8 cellular contexts compared by ENCODE assay signal in genomic region chr17:31580331-31581021, GRCh38.
A peak's percentile ranks its signal among the peaks of the same experiment; 100 is the strongest.
DNase-seq lines count a peak whose midpoint lies in the region; ATAC-seq and TF ChIP-seq lines count a peak whose summit lies in the region.

No MANE protein-coding gene starts in this region.

- H3K4me1 ChIP-seq in breast epithelium (peaks cover 22 to 27% of the 10 kb centered on the region in 2 donors), upper lobe of right lung (peaks cover 39% of the 10 kb centered on the region)

- no peak for TF ChIP-seq POLR2A in breast epithelium (IDR thresholded peaks at IDR 0.05)

- no peaks in the 10 kb centered on the region for H3K36me3 Mint-ChIP-seq in activated naive CD4-positive, alpha-beta T cell treated with anti-CD3 and anti-CD28 coated beads, Interleukin-2, amount 50 U/mL, for 72 hours
- H3K36me3 Mint-ChIP-seq in activated naive CD4-positive, alpha-beta T cell treated with anti-CD3 and anti-CD28 coated beads for 36 hours (ENCODE audit: low read depth), result no peaks in the 10 kb centered on the region
- no peaks in the 10 kb centered on the region for H3K36me3 Mint-ChIP-seq in type B pancreatic cell

- no peaks in the 10 kb centered on the region for H3K9me3 Mint-ChIP-seq in activated naive CD4-positive, alpha-beta T cell treated with anti-CD3 and anti-CD28 coated beads, Interleukin-2, amount 50 U/mL, for 72 hours
- no peaks in the 10 kb centered on the region for H3K9me3 Mint-ChIP-seq in activated naive CD4-positive, alpha-beta T cell treated with anti-CD3 and anti-CD28 coated beads for 36 hours
- no peaks in the 10 kb centered on the region for H3K9me3 Mint-ChIP-seq in type B pancreatic cell

- CTCF ChIA-PET in activated naive CD4-positive, alpha-beta T cell treated with anti-CD3 and anti-CD28 coated beads for 36 hours (lab: Charles Lee), result interaction anchor here (1.0 kb wide), 1 partner anchor 262 kb away, joined by 3 read pairs; no protein-coding TSS in a partner anchor

- TF ChIP-seq CTCF in breast epithelium (IDR thresholded peaks at IDR 0.05) (no peak), upper lobe of right lung (IDR thresholded peaks at IDR 0.05) (no peak), type B pancreatic cell (conservative IDR thresholded peaks at IDR 0.05) (no peak)

- H3K27ac Mint-ChIP-seq in activated naive CD4-positive, alpha-beta T cell treated with anti-CD3 and anti-CD28 coated beads, Interleukin-2, amount 50 U/mL, for 72 hours, result no peak overlapping the region
- H3K27ac Mint-ChIP-seq in activated naive CD4-positive, alpha-beta T cell treated with anti-CD3 and anti-CD28 coated beads for 36 hours, result no peak overlapping the region
- H3K27ac Mint-ChIP-seq in type B pancreatic cell, result no peak overlapping the region

- H3K36me3 ChIP-seq in breast epithelium, result no peaks in the 10 kb centered on the region
- no peaks in the 10 kb centered on the region for H3K36me3 ChIP-seq in upper lobe of right lung

- ATAC-seq in activated naive CD4-positive, alpha-beta T cell treated with anti-CD3 and anti-CD28 coated beads, Interleukin-2, amount 50 U/mL, for 72 hours, result peak; percentile 38 to 84
- ATAC-seq in upper lobe of right lung (peak; percentile 79), HG03159 (IDR thresholded peaks at IDR 0.05; ENCODE audit: unreplicated experiment) (no peak), HG03354 (IDR thresholded peaks at IDR 0.05; ENCODE audit: poor library complexity, severe bottlenecking, unreplicated experiment) (no peak)

- H3K4me3 ChIP-seq in breast epithelium (peak overlapping the region in 1 of 3 donors; percentile 37), upper lobe of right lung (no peak overlapping the region)

- H3K27ac ChIP-seq in breast epithelium (peak overlapping the region; percentile 88 to 90), upper lobe of right lung (peak overlapping the region; percentile 73)

- DNase-seq in activated naive CD4-positive, alpha-beta T cell treated with anti-CD3 and anti-CD28 coated beads, Interleukin-2, amount 50 U/mL, for 72 hours (ENCODE audit: low spot score in 2 of 2), result no peak
- DNase-seq in activated naive CD4-positive, alpha-beta T cell treated with anti-CD3 and anti-CD28 coated beads for 36 hours, result no peak
- DNase-seq in breast epithelium (ENCODE audit: low spot score in 2 of 2) (peak in 1 of 2 donors; percentile 70), medulla oblongata (ENCODE audit: extremely low spot score) (peak; percentile 48), upper lobe of right lung (peak; percentile 80), type B pancreatic cell (ENCODE audit: extremely low spot score, unreplicated experiment) (no peak)

- H3K27me3 Mint-ChIP-seq in activated naive CD4-positive, alpha-beta T cell treated with anti-CD3 and anti-CD28 coated beads for 36 hours (ENCODE audit: low read depth), result no peaks in the 10 kb centered on the region
- H3K27me3 Mint-ChIP-seq in type B pancreatic cell, result no peaks in the 10 kb centered on the region

- H3K9me3 ChIP-seq in breast epithelium (no peaks in the 10 kb centered on the region), upper lobe of right lung (no peaks in the 10 kb centered on the region)

- H3K4me3 Mint-ChIP-seq in activated naive CD4-positive, alpha-beta T cell treated with anti-CD3 and anti-CD28 coated beads for 36 hours, result no peak overlapping the region
- H3K4me3 Mint-ChIP-seq in type B pancreatic cell, result no peak overlapping the region

- no peaks in the 10 kb centered on the region for H3K4me1 Mint-ChIP-seq in activated naive CD4-positive, alpha-beta T cell treated with anti-CD3 and anti-CD28 coated beads for 36 hours (ENCODE audit: low read depth)
- peaks cover 6% of the 10 kb centered on the region for H3K4me1 Mint-ChIP-seq in type B pancreatic cell (ENCODE audit: unreplicated experiment)

- no peaks in the 10 kb centered on the region for H3K27me3 ChIP-seq in breast epithelium
- no peaks in the 10 kb centered on the region for H3K27me3 ChIP-seq in upper lobe of right lung

- intact Hi-C loops in activated naive CD4-positive, alpha-beta T cell treated with anti-CD3 and anti-CD28 coated beads for 36 hours (cut with micrococcal nuclease), result no loop called here
- intact Hi-C loops in breast epithelium (cut with DNase I; ENCODE audit: low total_unique reads) (no loop called here), upper lobe of right lung (cut with DNase I) (no loop called here)

Comparison
In these comparisons a context has a peak if more than half of its experiments do, and no peak if none do; other contexts are left out.
1. ATAC-seq: peak in activated naive CD4-positive, alpha-beta T cell treated with anti-CD3 and anti-CD28 coated beads, Interleukin-2, amount 50 U/mL, for 72 hours (2 of 2) and upper lobe of right lung (single experiment); none in HG03159 (single experiment) and HG03354 (single experiment).
2. DNase-seq: peak in medulla oblongata (single experiment) and upper lobe of right lung (single experiment); none in activated naive CD4-positive, alpha-beta T cell treated with anti-CD3 and anti-CD28 coated beads, Interleukin-2, amount 50 U/mL, for 72 hours (0 of 2), activated naive CD4-positive, alpha-beta T cell treated with anti-CD3 and anti-CD28 coated beads for 36 hours (single experiment) and type B pancreatic cell (single experiment).